In genomic region chr11:8809605-8810272, GRCh38 we compare ENCODE assay signal across 9 cellular contexts.
DNase-seq lines count a peak whose midpoint lies in the region; ATAC-seq and TF ChIP-seq lines count a peak whose summit lies in the region.
"Had no signal": no experiment of that assay in that cellular context is flagged by ENCODE, and none has a peak within 500 bp of the region (broad histone marks: within the 10 kb centered on the region; RNA-seq: fewer than 3 reads in every experiment).

No MANE protein-coding gene starts in this region.

- peaks cover 62% of the 10 kb centered on the region for H3K79me2 ChIP-seq in hepatocyte

- H3K9me2 ChIP-seq in hepatocyte (replicated peaks; ENCODE audit: insufficient read depth) = no peaks in the 10 kb centered on the region

- 58% methylated on average over 7 of the region's 7 CpGs for WGBS in hepatocyte (ENCODE audit: low lambda C conversion rate, missing lambda C conversion rate)

- H3K4me3 ChIP-seq in H7 (ENCODE audit: insufficient read depth, low read depth, low read length) (peak overlapping the region; percentile 55), ascending aorta (peak overlapping the region; percentile 60 to 66), hepatocyte (peak overlapping the region; percentile 31)

- H3K36me3 ChIP-seq in H7 (replicated peaks; ENCODE audit: control insufficient read depth, insufficient read depth, low read length) (no peaks in the 10 kb centered on the region), ascending aorta (no peaks in the 10 kb centered on the region), hepatocyte (replicated peaks; ENCODE audit: insufficient read depth, low read depth) (no peaks in the 10 kb centered on the region)

- H3K9me3 ChIP-seq in ascending aorta (no peaks in the 10 kb centered on the region), hepatocyte (ENCODE audit: low read depth) (no peaks in the 10 kb centered on the region)

- peak overlapping the region; percentile 87 for H3K4me2 ChIP-seq in hepatocyte

- H4K20me1 ChIP-seq in hepatocyte (ENCODE audit: insufficient read depth, poor library complexity, severe bottlenecking) = no peaks in the 10 kb centered on the region

- intact Hi-C loops in ascending aorta (cut with DNase I) = loop anchor here (2.0 to 5.0 kb wide), 4 partner anchors 32 to 328 kb away; partner anchors contain the start of gene AKIP1
- intact Hi-C loops in sciatic nerve (cut with DNase I) = loop anchor here (10.0 kb wide), 1 partner anchor 85 kb away; no protein-coding TSS in a partner anchor
- intact Hi-C loops in posterior vena cava (cut with DNase I) = loop anchor here (5.0 kb wide), 3 partner anchors 87 to 127 kb away; partner anchors contain the start of genes RPL27A (in 1 of the 2) and TRIM66 (in 1 of the 2)

- H3K4me1 ChIP-seq in ascending aorta (peaks cover 19 to 35% of the 10 kb centered on the region in 2 donors), hepatocyte (ENCODE audit: insufficient read depth) (peaks cover 44% of the 10 kb centered on the region)

- peak overlapping the region; percentile 81 to 89 for H3K27ac ChIP-seq in ascending aorta
- peak overlapping the region; percentile 91 for H3K27ac ChIP-seq in hepatocyte

- no peak for TF ChIP-seq CTCF in ascending aorta (IDR thresholded peaks at IDR 0.05)
- no peak for TF ChIP-seq CTCF in hepatocyte (IDR thresholded peaks at IDR 0.05; ENCODE audit: poor library complexity)

- peak overlapping the region; percentile 71 for H2AFZ ChIP-seq in hepatocyte

- ATAC-seq in sciatic nerve (peak; percentile 7), GM19035 (IDR thresholded peaks at IDR 0.05; ENCODE audit: unreplicated experiment) (no peak)

- DNase-seq in H7 (no peak), ascending aorta (ENCODE audit: low spot score in 2 of 2) (no peak), hepatocyte (ENCODE audit: low spot score) (no peak), sciatic nerve (ENCODE audit: low spot score) (no peak), posterior vena cava (ENCODE audit: low spot score) (no peak), GM19238 (ENCODE audit: insufficient read length, low spot score) (no peak), mucosa of gallbladder (ENCODE audit: low spot score) (no peak)
- DNase-seq: cortex of kidney had no signal

- no peaks in the 10 kb centered on the region for H3K27me3 ChIP-seq in H7 (ENCODE audit: control insufficient read depth, insufficient read depth, low read length)
- H3K27me3 ChIP-seq in ascending aorta = no peaks in the 10 kb centered on the region
- H3K27me3 ChIP-seq in hepatocyte = no peaks in the 10 kb centered on the region
